Comparison of ENCODE assay signal across 9 cellular contexts in the genomic region with DNA sequence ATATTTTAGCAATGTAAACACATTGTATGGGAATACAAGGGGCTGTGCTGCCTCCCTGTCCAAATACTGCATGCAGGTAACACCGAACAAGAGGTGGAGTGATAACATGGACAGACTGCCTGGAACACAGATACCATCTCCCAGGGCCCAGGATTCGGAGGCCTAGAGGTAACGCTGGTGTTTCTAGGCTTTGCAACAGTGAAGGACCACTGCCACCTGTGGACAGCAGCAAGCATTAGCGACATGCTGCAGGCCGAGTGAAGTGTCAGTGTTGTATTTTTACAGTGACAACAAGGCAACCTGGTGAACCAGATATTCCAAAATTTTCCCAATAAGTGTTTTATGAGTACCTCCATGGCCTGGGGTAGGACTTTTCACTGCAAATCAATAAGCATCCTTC.
DNase-seq lines count a peak whose midpoint lies in the region; TF ChIP-seq lines count a peak whose summit lies in the region.
"Had no signal": no experiment of that assay in that cellular context is flagged by ENCODE, and none has a peak within 500 bp of the region (broad histone marks: within the 10 kb centered on the region; RNA-seq: fewer than 3 reads in every experiment).

No MANE protein-coding gene starts in this region.

- no peaks in the 10 kb centered on the region for H3K27me3 ChIP-seq in OCI-LY1 (ENCODE audit: insufficient read depth, low read length)

- no peaks in the 10 kb centered on the region for H4K20me1 ChIP-seq in OCI-LY1 (ENCODE audit: insufficient read depth, low read length)

- no peaks in the 10 kb centered on the region for H3K9me3 ChIP-seq in OCI-LY1 (ENCODE audit: low read length)

- no peak overlapping the region for H3K9ac ChIP-seq in OCI-LY1 (ENCODE audit: low read length)

- no peaks in the 10 kb centered on the region for H3K79me2 ChIP-seq in OCI-LY1 (ENCODE audit: insufficient read depth, low read length)

- no peaks in the 10 kb centered on the region for H3K4me1 ChIP-seq in OCI-LY1 (ENCODE audit: insufficient read depth, low read length, severe bottlenecking)

- H3F3A ChIP-seq in OCI-LY1 (ENCODE audit: insufficient read depth, low read length) = no peaks in the 10 kb centered on the region

- H2AFZ ChIP-seq in OCI-LY1 (ENCODE audit: low read length) = no peak overlapping the region

- no peaks in the 10 kb centered on the region for H3K9me2 ChIP-seq in OCI-LY1 (ENCODE audit: low read depth, low read length)

- DNase-seq in AG09319 (ENCODE audit: extremely low read depth, low read depth) (no peak), GM12865 (ENCODE audit: low read depth) (peak; percentile 15), iPS DF 4.7 (ENCODE audit: extremely low read depth, low spot score) (peak; percentile 36), NCI-H187 treated with DMSO at 0.1 percent for 48 hours (lab: John Stamatoyannopoulos, UW) (no peak), hepatic stellate cell (ENCODE audit: low spot score) (no peak), C1 segment of cervical spinal cord (lab: John Stamatoyannopoulos, UW) (no peak)
- no peak for DNase-seq in activated CD8-positive, alpha-beta memory T cell treated with anti-CD3 and anti-CD28 coated beads, Interleukin-2, amount 50 U/mL, for 48 hours
- DNase-seq: natural killer cell had no signal

- H3K36me3 ChIP-seq in OCI-LY1 (ENCODE audit: insufficient read depth, low read length) = no peaks in the 10 kb centered on the region

- TF ChIP-seq CTCF in AG09319 (IDR thresholded peaks at IDR 0.05; ENCODE audit: low read depth, low read length) (peak; percentile 11; the same call in 1 of the 2 replicates), GM12865 (IDR thresholded peaks at IDR 0.05; ENCODE audit: insufficient read depth, low read depth, low read length, missing control alignments) (peak; percentile 26), OCI-LY1 (IDR thresholded peaks at IDR 0.05; ENCODE audit: low read length) (peak; percentile 34; the same call in 1 of the 2 replicates)

- H3K4me3 ChIP-seq in GM12865 (ENCODE audit: low read depth, low read length) (no peak overlapping the region), OCI-LY1 (ENCODE audit: low read depth, low read length, poor library complexity, severe bottlenecking) (no peak overlapping the region)

- no peak overlapping the region for H3K27ac ChIP-seq in OCI-LY1 (ENCODE audit: low read depth, low read length, poor library complexity, severe bottlenecking)

- no peak overlapping the region for H3K4me2 ChIP-seq in OCI-LY1 (ENCODE audit: low read length)

Comparison
In these comparisons a context has a peak if more than half of its experiments do, and no peak if none do; other contexts are left out.
1. DNase-seq: peak in GM12865 (single experiment) and iPS DF 4.7 (single experiment); none in AG09319 (single experiment), NCI-H187 treated with DMSO at 0.1 percent for 48 hours (single experiment), hepatic stellate cell (single experiment), C1 segment of cervical spinal cord (0 of 14) and activated CD8-positive, alpha-beta memory T cell treated with anti-CD3 and anti-CD28 coated beads, Interleukin-2, amount 50 U/mL, for 48 hours (single experiment).
2. Peak in every context shown above with its lines, with median percentiles within 50 percentile points of each other: CTCF ChIP-seq.